1 cellular context compared by ENCODE assay signal in genomic region chr3:169150343-169150742, GRCh38.
A peak's percentile ranks its signal among the peaks of the same experiment; 100 is the strongest.
TF ChIP-seq lines count a peak whose summit lies in the region.

No MANE protein-coding gene starts in this region.

TF ChIP-seq in endothelial cell of umbilical vein, 7 proteins besides CTCF, POLR2A, EP300 and RAD21:
- no peak for TF ChIP-seq MAX (IDR thresholded peaks at IDR 0.05; ENCODE audit: insufficient read depth, insufficient read length)
- peak; percentile 21 for TF ChIP-seq FOS (IDR thresholded peaks at IDR 0.05; ENCODE audit: borderline replicate concordance, insufficient read depth, low read length)
